ENCODE assay signal across 16 cellular contexts in the genomic region with DNA sequence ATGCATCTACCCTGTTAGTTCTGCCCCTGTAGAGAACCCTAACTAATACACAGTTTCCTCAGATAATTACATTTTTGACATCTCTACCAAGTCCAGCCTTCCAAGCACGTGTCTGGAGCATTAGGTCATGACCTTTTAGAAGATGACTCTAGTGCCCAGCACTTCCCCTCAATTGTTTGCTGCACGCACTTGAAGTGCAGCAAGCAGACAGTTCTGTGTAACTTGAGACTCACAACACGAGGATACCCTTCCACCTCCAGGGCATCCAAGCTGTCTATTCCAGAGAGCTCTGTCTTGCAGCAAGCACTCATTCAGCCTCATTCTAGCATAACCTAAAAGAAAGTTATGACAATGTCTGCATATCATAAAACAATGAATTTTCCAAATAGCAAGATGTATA.
"Had no signal": no experiment of that assay in that cellular context is flagged by ENCODE, and none has a peak within 500 bp of the region (broad histone marks: within the 10 kb centered on the region; RNA-seq: fewer than 3 reads in every experiment).

No MANE protein-coding gene starts in this region.

- H3K27me3 ChIP-seq: brain microvascular endothelial cell, gastroesophageal sphincter, right lobe of liver had no signal

- H3K36me3 ChIP-seq: brain microvascular endothelial cell, gastroesophageal sphincter, right lobe of liver had no signal

- H3K27ac ChIP-seq: brain microvascular endothelial cell, epithelial cell of prostate, gastroesophageal sphincter, psoas muscle, right lobe of liver had no signal

- H3K4me3 ChIP-seq: gastroesophageal sphincter, psoas muscle, right lobe of liver had no signal

- H3K4me1 ChIP-seq: gastroesophageal sphincter, psoas muscle, right lobe of liver had no signal

- DNase-seq: activated CD4-positive, alpha-beta T cell treated with anti-CD3 and anti-CD28 coated beads, Interleukin-2, amount 50 U/mL, for 48 hours; activated CD8-positive, alpha-beta memory T cell treated with anti-CD3 and anti-CD28 coated beads, Interleukin-2, amount 10 ng/mL, durations not matched to agents 7 days and 5 days; activated gamma-delta T cell treated with Interleukin-2 at 50 U/mL for 16 hours; activated naive CD8-positive, alpha-beta T cell treated with anti-CD3 and anti-CD28 coated beads for 36 hours; activated T-cell treated with anti-CD3 and anti-CD28 coated beads, Interleukin-2, amount 50 U/mL, for 4 hours; brain microvascular endothelial cell; cerebellar nuclear complex; effector memory CD8-positive, alpha-beta T cell; kidney; left ventricle myocardium superior; mesenchymal stem cell; psoas muscle; right lobe of liver; stimulated activated naive B cell treated with anti-CD40 and anti-IgM and Interleukin-4, amounts not matched to agents 10 μg/mL and 1 μg/mL and 100 μg/mL, for 72 hours had no signal

- H3K9me3 ChIP-seq: gastroesophageal sphincter, psoas muscle, right lobe of liver had no signal
